ENCODE assay signal across 20 cellular contexts in the genomic region with DNA sequence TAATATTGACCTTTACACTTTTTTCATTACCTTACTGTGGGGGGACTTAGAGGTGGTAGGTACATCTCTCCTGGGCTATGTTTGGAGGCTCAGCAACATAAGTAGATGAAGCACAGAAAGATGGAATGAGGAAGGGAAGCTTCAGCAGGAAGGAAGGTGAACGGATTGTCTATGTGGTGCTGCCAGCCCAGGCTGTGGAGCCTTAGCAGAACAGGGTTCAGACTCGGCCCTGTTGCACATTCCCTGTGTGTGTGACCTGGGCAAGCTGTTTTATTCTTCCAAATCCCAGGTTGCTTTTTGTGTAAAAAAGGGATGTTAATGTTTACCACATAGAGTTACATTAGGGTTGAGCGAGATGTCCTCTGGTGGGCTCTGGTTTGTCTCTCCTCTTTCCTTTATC. TPM values are rescaled to one million over a fixed set of nuclear protein-coding genes. Genes with fewer than 3 reads are reported as not detected.
DNase-seq lines count a peak whose midpoint lies in the region; ATAC-seq and TF ChIP-seq lines count a peak whose summit lies in the region.
"Had no signal": no experiment of that assay in that cellular context is flagged by ENCODE, and none has a peak within 500 bp of the region (broad histone marks: within the 10 kb centered on the region; RNA-seq: fewer than 3 reads in every experiment).

No MANE protein-coding gene starts in this region.

- H3K27ac ChIP-seq in VCaP, result peak overlapping the region; percentile 84
- H3K27ac ChIP-seq: 22Rv1, BLaER1, C4-2B, GM23248 had no signal

- no peaks in the 10 kb centered on the region for H3K27me3 Mint-ChIP-seq in activated naive CD8-positive, alpha-beta T cell
- no peaks in the 10 kb centered on the region for H3K27me3 Mint-ChIP-seq in activated naive CD8-positive, alpha-beta T cell treated with anti-CD3 and anti-CD28 coated beads, Interleukin-2, amount 50 U/mL, for 24 hours
- H3K27me3 Mint-ChIP-seq in endothelial cell (ENCODE audit: unreplicated experiment), result peaks cover 2% of the 10 kb centered on the region
- H3K27me3 Mint-ChIP-seq in stimulated activated memory B cell treated with anti-CD40 and anti-IgM and Interleukin-4, amounts not matched to agents 10 μg/mL and 1 μg/mL and 100 μg/mL, for 72 hours, result no peaks in the 10 kb centered on the region
- H3K27me3 Mint-ChIP-seq: B cell; CD4-positive, CD25-positive, alpha-beta regulatory T cell had no signal

- in situ Hi-C loops in GM13976 (cut with MboI; ENCODE audit: low sequenced_read_pairs, unreplicated experiment), result no loop called here

- ATAC-seq in activated naive CD8-positive, alpha-beta T cell treated with anti-CD3 and anti-CD28 coated beads, Interleukin-2, amount 50 U/mL, for 24 hours, result no peak
- ATAC-seq in stimulated activated memory B cell treated with anti-CD40 and anti-IgM and Interleukin-4, amounts not matched to agents 10 μg/mL and 1 μg/mL and 100 μg/mL, for 72 hours, result no peak
- ATAC-seq in HG03159 (IDR thresholded peaks at IDR 0.05; ENCODE audit: unreplicated experiment), result no peak
- ATAC-seq: CD8-positive, alpha-beta T cell had no signal

- no peaks in the 10 kb centered on the region for H3K9me3 Mint-ChIP-seq in activated naive CD8-positive, alpha-beta T cell (ENCODE audit: low read depth)
- H3K9me3 Mint-ChIP-seq in activated naive CD8-positive, alpha-beta T cell treated with anti-CD3 and anti-CD28 coated beads, Interleukin-2, amount 50 U/mL, for 24 hours, result no peaks in the 10 kb centered on the region
- H3K9me3 Mint-ChIP-seq in endothelial cell (ENCODE audit: unreplicated experiment), result no peaks in the 10 kb centered on the region
- no peaks in the 10 kb centered on the region for H3K9me3 Mint-ChIP-seq in stimulated activated memory B cell treated with anti-CD40 and anti-IgM and Interleukin-4, amounts not matched to agents 10 μg/mL and 1 μg/mL and 100 μg/mL, for 72 hours
- H3K9me3 Mint-ChIP-seq: CD4-positive, CD25-positive, alpha-beta regulatory T cell; CD8-positive, alpha-beta T cell had no signal

- peaks cover 4% of the 10 kb centered on the region for H3K4me1 Mint-ChIP-seq in activated naive CD8-positive, alpha-beta T cell (ENCODE audit: low read depth)
- peaks cover 2% of the 10 kb centered on the region for H3K4me1 Mint-ChIP-seq in activated naive CD8-positive, alpha-beta T cell treated with anti-CD3 and anti-CD28 coated beads, Interleukin-2, amount 50 U/mL, for 24 hours
- peaks cover 11% of the 10 kb centered on the region for H3K4me1 Mint-ChIP-seq in endothelial cell (ENCODE audit: unreplicated experiment)
- H3K4me1 Mint-ChIP-seq in stimulated activated memory B cell treated with anti-CD40 and anti-IgM and Interleukin-4, amounts not matched to agents 10 μg/mL and 1 μg/mL and 100 μg/mL, for 72 hours, result peaks cover 28% of the 10 kb centered on the region

- TF ChIP-seq CTCF in VCaP (conservative IDR thresholded peaks at IDR 0.05), result no peak
- no peak for TF ChIP-seq CTCF in endothelial cell (IDR thresholded peaks at IDR 0.05; ENCODE audit: unreplicated experiment)
- no peak for TF ChIP-seq CTCF in GM13976 (IDR thresholded peaks at IDR 0.05; ENCODE audit: borderline replicate concordance, control extremely low read depth, extremely low read depth, insufficient read depth, missing control alignments)

- H3K27ac Mint-ChIP-seq in activated naive CD8-positive, alpha-beta T cell, result peak overlapping the region; percentile 25
- H3K27ac Mint-ChIP-seq in activated naive CD8-positive, alpha-beta T cell treated with anti-CD3 and anti-CD28 coated beads, Interleukin-2, amount 50 U/mL, for 24 hours, result no peak overlapping the region
- peak overlapping the region; percentile 64 for H3K27ac Mint-ChIP-seq in endothelial cell (ENCODE audit: unreplicated experiment)
- peak overlapping the region; percentile 59 for H3K27ac Mint-ChIP-seq in stimulated activated memory B cell treated with anti-CD40 and anti-IgM and Interleukin-4, amounts not matched to agents 10 μg/mL and 1 μg/mL and 100 μg/mL, for 72 hours
- H3K27ac Mint-ChIP-seq: B cell; CD8-positive, alpha-beta T cell had no signal

- peaks cover 9% of the 10 kb centered on the region for H3K36me3 Mint-ChIP-seq in activated naive CD8-positive, alpha-beta T cell
- H3K36me3 Mint-ChIP-seq in activated naive CD8-positive, alpha-beta T cell treated with anti-CD3 and anti-CD28 coated beads, Interleukin-2, amount 50 U/mL, for 24 hours (ENCODE audit: low read depth), result peaks cover 4% of the 10 kb centered on the region
- no peaks in the 10 kb centered on the region for H3K36me3 Mint-ChIP-seq in endothelial cell (ENCODE audit: low read depth, unreplicated experiment)
- H3K36me3 Mint-ChIP-seq in stimulated activated memory B cell treated with anti-CD40 and anti-IgM and Interleukin-4, amounts not matched to agents 10 μg/mL and 1 μg/mL and 100 μg/mL, for 72 hours, result peaks cover 15% of the 10 kb centered on the region
- H3K36me3 Mint-ChIP-seq: CD8-positive, alpha-beta T cell had no signal

- DNase-seq in activated naive CD8-positive, alpha-beta T cell treated with anti-CD3 and anti-CD28 coated beads, Interleukin-2, amount 50 U/mL, for 24 hours, result no peak
- no peak for DNase-seq in endothelial cell (ENCODE audit: low spot score)
- no peak for DNase-seq in NCI-H82 treated with DMSO at 0.1 percent for 48 hours (lab: John Stamatoyannopoulos, UW; ENCODE audit: unreplicated experiment)
- no peak for DNase-seq in GM13976 (ENCODE audit: low spot score)
- DNase-seq: Caco-2; CD4-positive, CD25-positive, alpha-beta regulatory T cell; CD8-positive, alpha-beta T cell; DMS153; DND-41; GM23248; H7; HCEC 1CT had no signal

- no peak overlapping the region for H3K4me3 Mint-ChIP-seq in activated naive CD8-positive, alpha-beta T cell
- no peak overlapping the region for H3K4me3 Mint-ChIP-seq in activated naive CD8-positive, alpha-beta T cell treated with anti-CD3 and anti-CD28 coated beads, Interleukin-2, amount 50 U/mL, for 24 hours
- H3K4me3 Mint-ChIP-seq in endothelial cell (ENCODE audit: unreplicated experiment), result no peak overlapping the region
- H3K4me3 Mint-ChIP-seq in stimulated activated memory B cell treated with anti-CD40 and anti-IgM and Interleukin-4, amounts not matched to agents 10 μg/mL and 1 μg/mL and 100 μg/mL, for 72 hours, result no peak overlapping the region
- H3K4me3 Mint-ChIP-seq: B cell; CD4-positive, CD25-positive, alpha-beta regulatory T cell; CD8-positive, alpha-beta T cell had no signal

RNA-seq across cellular contexts. Expression of a gene that starts 41.2 kb away (rescaled TPM):
- 20.1 TPM for total RNA-seq in endothelial cell (ENCODE audit: unreplicated experiment)

RNA-seq across cellular contexts. Expression of a gene that starts 42.4 kb away (rescaled TPM):
- total RNA-seq in endothelial cell (ENCODE audit: unreplicated experiment), result 45.9 TPM
